8 cellular contexts compared by ENCODE assay signal in the genomic region with DNA sequence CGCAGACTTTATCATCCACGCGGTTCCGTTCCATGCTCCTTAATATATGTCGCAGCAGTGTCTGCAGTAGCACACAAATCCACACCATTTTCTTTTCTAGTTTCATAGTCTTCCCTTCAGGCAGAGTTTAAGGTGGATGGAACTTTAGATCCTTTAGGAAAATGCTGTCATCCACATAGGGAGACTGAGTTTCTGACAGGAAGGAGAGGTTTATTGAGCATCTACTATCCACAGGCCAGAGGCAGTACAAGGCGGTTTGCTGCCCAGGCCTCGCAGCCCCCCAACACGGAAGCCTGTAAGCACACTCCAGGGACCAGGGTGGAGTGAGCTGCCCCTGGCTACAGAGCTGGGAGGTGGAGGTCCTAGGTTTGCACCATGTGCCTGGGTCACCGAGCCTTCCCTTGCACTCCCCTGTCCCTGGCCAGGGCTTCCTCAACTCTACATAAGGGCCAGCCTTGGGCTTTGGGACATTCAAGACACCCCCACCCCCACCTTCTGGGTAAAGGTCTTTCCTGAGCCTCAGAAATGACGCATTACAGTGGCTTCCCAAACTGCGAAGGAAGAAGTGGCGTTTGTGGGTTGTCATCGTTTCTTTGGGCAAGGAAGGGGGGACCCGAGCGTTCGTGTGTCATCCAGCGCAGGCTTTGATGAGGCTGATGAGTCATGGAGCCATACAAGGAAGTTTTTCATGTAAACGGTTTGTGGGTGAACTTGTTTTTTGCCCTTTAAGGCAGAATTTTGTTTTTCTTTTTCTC.
A peak's percentile ranks its signal among the peaks of the same experiment; 100 is the strongest.
DNase-seq lines count a peak whose midpoint lies in the region; ATAC-seq and TF ChIP-seq lines count a peak whose summit lies in the region.

No MANE protein-coding gene starts in this region.

- no peaks in the 10 kb centered on the region for H3K9me3 ChIP-seq in SJCRH30 (replicated peaks)

- no peak overlapping the region for H3K27ac ChIP-seq in SJCRH30

- intact Hi-C loops in posterior vena cava (cut with DNase I), result no loop called here

- H3K27me3 ChIP-seq in SJCRH30, result no peaks in the 10 kb centered on the region

- TF ChIP-seq CTCF in cardiac fibroblast (IDR thresholded peaks at IDR 0.05; ENCODE audit: low read depth, low read length), result no peak

- DNase-seq in HS-5 (ENCODE audit: low read depth) (peak; percentile 19), cardiac fibroblast (ENCODE audit: low read depth in 2 of 2) (peak; percentile 28 to 52), posterior vena cava (ENCODE audit: low spot score) (peak; percentile 90), SJCRH30 (no peak), NCI-H526 treated with DMSO at 0.1 percent for 48 hours (lab: John Stamatoyannopoulos, UW) (no peak)
- peak; percentile 40 for DNase-seq in activated CD4-positive, CD25-positive, alpha-beta regulatory T cell treated with anti-CD3 and anti-CD28 coated beads, Interleukin-2, amount 50 U/mL, for 16 hours (ENCODE audit: low read depth, low spot score)

- peaks cover 59% of the 10 kb centered on the region for H3K4me1 ChIP-seq in SJCRH30

- ATAC-seq in HG02610 (IDR thresholded peaks at IDR 0.05; ENCODE audit: unreplicated experiment), result no peak
- ATAC-seq in HG02571 (IDR thresholded peaks at IDR 0.05; ENCODE audit: unreplicated experiment), result no peak

- H3K4me3 ChIP-seq in cardiac fibroblast (replicated peaks in 1 of 2; ENCODE audit: low read depth in 2 of 2, low read length in 2 of 2) (no peak overlapping the region), SJCRH30 (no peak overlapping the region)

- H3K36me3 ChIP-seq in SJCRH30, result no peaks in the 10 kb centered on the region

Comparison
In these comparisons a context has a peak if more than half of its experiments do, and no peak if none do; other contexts are left out.
1. DNase-seq: peak in HS-5 (single experiment), activated CD4-positive, CD25-positive, alpha-beta regulatory T cell treated with anti-CD3 and anti-CD28 coated beads, Interleukin-2, amount 50 U/mL, for 16 hours (single experiment), cardiac fibroblast (2 of 2) and posterior vena cava (single experiment); none in SJCRH30 (0 of 2) and NCI-H526 treated with DMSO at 0.1 percent for 48 hours (single experiment).